Comparison of ENCODE assay signal across 1 cellular context in the genomic region with DNA sequence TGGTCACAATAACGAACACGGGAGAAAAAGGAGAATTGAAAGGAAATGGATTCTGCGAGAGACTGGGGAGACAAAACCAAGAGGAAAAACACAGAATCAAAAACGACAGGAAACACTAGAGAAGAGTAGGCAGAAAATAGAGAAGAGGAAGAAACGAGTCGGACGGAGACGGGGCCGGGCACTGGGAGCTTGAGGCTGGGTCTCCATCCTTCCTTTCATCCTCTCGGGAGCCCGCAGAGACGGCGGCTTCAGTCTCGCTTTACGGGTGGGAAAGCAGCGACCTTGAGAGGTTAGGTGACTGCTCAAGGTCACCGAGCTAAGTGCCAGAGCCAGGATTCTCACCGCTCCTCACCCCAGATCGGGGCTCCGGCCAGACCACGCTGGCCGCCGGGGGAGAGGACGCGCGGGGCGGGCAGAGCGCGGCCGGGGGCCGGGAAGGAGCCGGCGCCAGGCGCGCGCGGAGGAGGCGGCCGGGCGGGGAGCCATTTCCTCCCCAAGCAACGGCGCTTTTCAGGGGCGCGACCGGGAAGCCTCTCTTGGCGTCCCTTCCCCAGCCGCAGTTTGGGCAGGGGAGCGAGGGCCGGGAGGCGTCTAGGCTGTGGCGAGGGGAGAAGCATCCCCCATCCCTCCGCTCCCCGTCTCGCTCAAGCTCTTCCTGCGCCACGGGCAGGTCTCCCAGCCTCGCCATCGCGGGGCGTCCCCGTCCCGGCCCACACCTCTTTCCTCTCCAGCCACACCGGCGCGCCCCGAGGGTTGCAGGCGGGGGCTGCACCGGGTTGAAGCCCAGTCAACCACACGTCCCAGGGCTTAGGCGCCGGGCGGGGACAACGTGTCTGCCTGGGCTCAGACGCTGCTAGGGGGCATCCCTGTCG.
TF ChIP-seq lines count a peak whose summit lies in the region.

No MANE protein-coding gene starts in this region.

TF ChIP-seq in HEK293, 187 proteins besides CTCF, POLR2A, EP300 and RAD21 (continued from another document and continues in another):
- TF ChIP-seq, protein P1, sequence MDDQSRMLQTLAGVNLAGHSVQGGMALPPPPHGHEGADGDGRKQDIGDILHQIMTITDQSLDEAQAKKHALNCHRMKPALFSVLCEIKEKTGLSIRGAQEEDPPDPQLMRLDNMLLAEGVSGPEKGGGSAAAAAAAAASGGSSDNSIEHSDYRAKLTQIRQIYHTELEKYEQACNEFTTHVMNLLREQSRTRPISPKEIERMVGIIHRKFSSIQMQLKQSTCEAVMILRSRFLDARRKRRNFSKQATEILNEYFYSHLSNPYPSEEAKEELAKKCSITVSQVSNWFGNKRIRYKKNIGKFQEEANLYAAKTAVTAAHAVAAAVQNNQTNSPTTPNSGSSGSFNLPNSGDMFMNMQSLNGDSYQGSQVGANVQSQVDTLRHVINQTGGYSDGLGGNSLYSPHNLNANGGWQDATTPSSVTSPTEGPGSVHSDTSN (CRISPR knock-in tag; IDR thresholded peaks at IDR 0.05): 0 out of 2 replicates have a peak, but pooled peaks have one; percentile 0
- TF ChIP-seq ZNF623 (tag by site-specific recombination; IDR thresholded peaks at IDR 0.05) (no peak), ZNF785 (tag by site-specific recombination; IDR thresholded peaks at IDR 0.05) (no peak), SALL2 (tag by site-specific recombination; IDR thresholded peaks at IDR 0.05; ENCODE audit: borderline replicate concordance) (no peak), WT1 (tag by site-specific recombination; IDR thresholded peaks at IDR 0.05) (no peak; the same call in 1 of the 2 replicates), REPIN1 (tag by site-specific recombination; IDR thresholded peaks at IDR 0.05; ENCODE audit: low read depth) (no peak), ZNF660 (tag by site-specific recombination; IDR thresholded peaks at IDR 0.05) (no peak), SP7 (tag by site-specific recombination; IDR thresholded peaks at IDR 0.05) (peak; percentile 22), MZF1 (tag by site-specific recombination; IDR thresholded peaks at IDR 0.05; ENCODE audit: borderline replicate concordance) (peak; percentile 83; the same call in 1 of the 2 replicates), ZBTB21 (tag by site-specific recombination; IDR thresholded peaks at IDR 0.05) (no peak), ZNF707 (tag by site-specific recombination; IDR thresholded peaks at IDR 0.05) (no peak), ZNF629 (tag by site-specific recombination; IDR thresholded peaks at IDR 0.05) (no peak; the same call in 1 of the 2 replicates), ZNF221 (tag by site-specific recombination; IDR thresholded peaks at IDR 0.05; ENCODE audit: borderline replicate concordance) (no peak), ZFHX2 (tag by site-specific recombination; conservative IDR thresholded peaks at IDR 0.05) (peak; percentile 66; the same call in 1 of the 2 replicates), ZNF530 (tag by site-specific recombination; IDR thresholded peaks at IDR 0.05; ENCODE audit: low read depth) (no peak), ZNF157 (tag by site-specific recombination; IDR thresholded peaks at IDR 0.05) (no peak), ZNF473 (tag by site-specific recombination; IDR thresholded peaks at IDR 0.05) (no peak), ZXDB (tag by site-specific recombination; IDR thresholded peaks at IDR 0.05) (peak; percentile 79), KLF9 (tag by site-specific recombination; IDR thresholded peaks at IDR 0.05; ENCODE audit: low read depth) (no peak), SCRT2 (tag by site-specific recombination; IDR thresholded peaks at IDR 0.05) (no peak), HOXA7 (CRISPR knock-in tag; IDR thresholded peaks at IDR 0.05; ENCODE audit: borderline replicate concordance) (no peak), ZNF596 (tag by site-specific recombination; IDR thresholded peaks at IDR 0.05) (no peak; the same call in 1 of the 2 replicates), ZNF121 (tag by site-specific recombination; IDR thresholded peaks at IDR 0.05) (no peak)
- TF ChIP-seq, protein P2, sequence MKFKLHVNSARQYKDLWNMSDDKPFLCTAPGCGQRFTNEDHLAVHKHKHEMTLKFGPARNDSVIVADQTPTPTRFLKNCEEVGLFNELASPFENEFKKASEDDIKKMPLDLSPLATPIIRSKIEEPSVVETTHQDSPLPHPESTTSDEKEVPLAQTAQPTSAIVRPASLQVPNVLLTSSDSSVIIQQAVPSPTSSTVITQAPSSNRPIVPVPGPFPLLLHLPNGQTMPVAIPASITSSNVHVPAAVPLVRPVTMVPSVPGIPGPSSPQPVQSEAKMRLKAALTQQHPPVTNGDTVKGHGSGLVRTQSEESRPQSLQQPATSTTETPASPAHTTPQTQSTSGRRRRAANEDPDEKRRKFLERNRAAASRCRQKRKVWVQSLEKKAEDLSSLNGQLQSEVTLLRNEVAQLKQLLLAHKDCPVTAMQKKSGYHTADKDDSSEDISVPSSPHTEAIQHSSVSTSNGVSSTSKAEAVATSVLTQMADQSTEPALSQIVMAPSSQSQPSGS (tag by site-specific recombination; IDR thresholded peaks at IDR 0.05; ENCODE audit: low read depth): no peak
- TF ChIP-seq, protein P3, sequence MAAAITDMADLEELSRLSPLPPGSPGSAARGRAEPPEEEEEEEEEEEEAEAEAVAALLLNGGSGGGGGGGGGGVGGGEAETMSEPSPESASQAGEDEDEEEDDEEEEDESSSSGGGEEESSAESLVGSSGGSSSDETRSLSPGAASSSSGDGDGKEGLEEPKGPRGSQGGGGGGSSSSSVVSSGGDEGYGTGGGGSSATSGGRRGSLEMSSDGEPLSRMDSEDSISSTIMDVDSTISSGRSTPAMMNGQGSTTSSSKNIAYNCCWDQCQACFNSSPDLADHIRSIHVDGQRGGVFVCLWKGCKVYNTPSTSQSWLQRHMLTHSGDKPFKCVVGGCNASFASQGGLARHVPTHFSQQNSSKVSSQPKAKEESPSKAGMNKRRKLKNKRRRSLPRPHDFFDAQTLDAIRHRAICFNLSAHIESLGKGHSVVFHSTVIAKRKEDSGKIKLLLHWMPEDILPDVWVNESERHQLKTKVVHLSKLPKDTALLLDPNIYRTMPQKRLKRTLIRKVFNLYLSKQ (tag by site-specific recombination; IDR thresholded peaks at IDR 0.05; ENCODE audit: borderline replicate concordance): no peak
- TF ChIP-seq, protein P4, sequence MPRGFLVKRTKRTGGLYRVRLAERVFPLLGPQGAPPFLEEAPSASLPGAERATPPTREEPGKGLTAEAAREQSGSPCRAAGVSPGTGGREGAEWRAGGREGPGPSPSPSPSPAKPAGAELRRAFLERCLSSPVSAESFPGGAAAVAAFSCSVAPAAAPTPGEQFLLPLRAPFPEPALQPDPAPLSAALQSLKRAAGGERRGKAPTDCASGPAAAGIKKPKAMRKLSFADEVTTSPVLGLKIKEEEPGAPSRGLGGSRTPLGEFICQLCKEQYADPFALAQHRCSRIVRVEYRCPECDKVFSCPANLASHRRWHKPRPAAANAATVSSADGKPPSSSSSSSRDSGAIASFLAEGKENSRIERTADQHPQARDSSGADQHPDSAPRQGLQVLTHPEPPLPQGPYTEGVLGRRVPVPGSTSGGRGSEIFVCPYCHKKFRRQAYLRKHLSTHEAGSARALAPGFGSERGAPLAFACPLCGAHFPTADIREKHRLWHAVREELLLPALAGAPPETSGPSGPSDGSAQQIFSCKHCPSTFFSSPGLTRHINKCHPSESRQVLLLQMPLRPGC (tag by site-specific recombination; IDR thresholded peaks at IDR 0.05): no peak
- TF ChIP-seq, protein P5, sequence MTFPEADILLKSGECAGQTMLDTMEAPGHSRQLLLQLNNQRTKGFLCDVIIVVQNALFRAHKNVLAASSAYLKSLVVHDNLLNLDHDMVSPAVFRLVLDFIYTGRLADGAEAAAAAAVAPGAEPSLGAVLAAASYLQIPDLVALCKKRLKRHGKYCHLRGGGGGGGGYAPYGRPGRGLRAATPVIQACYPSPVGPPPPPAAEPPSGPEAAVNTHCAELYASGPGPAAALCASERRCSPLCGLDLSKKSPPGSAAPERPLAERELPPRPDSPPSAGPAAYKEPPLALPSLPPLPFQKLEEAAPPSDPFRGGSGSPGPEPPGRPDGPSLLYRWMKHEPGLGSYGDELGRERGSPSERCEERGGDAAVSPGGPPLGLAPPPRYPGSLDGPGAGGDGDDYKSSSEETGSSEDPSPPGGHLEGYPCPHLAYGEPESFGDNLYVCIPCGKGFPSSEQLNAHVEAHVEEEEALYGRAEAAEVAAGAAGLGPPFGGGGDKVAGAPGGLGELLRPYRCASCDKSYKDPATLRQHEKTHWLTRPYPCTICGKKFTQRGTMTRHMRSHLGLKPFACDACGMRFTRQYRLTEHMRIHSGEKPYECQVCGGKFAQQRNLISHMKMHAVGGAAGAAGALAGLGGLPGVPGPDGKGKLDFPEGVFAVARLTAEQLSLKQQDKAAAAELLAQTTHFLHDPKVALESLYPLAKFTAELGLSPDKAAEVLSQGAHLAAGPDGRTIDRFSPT (tag by site-specific recombination; IDR thresholded peaks at IDR 0.05): no peak
- TF ChIP-seq, protein P6, sequence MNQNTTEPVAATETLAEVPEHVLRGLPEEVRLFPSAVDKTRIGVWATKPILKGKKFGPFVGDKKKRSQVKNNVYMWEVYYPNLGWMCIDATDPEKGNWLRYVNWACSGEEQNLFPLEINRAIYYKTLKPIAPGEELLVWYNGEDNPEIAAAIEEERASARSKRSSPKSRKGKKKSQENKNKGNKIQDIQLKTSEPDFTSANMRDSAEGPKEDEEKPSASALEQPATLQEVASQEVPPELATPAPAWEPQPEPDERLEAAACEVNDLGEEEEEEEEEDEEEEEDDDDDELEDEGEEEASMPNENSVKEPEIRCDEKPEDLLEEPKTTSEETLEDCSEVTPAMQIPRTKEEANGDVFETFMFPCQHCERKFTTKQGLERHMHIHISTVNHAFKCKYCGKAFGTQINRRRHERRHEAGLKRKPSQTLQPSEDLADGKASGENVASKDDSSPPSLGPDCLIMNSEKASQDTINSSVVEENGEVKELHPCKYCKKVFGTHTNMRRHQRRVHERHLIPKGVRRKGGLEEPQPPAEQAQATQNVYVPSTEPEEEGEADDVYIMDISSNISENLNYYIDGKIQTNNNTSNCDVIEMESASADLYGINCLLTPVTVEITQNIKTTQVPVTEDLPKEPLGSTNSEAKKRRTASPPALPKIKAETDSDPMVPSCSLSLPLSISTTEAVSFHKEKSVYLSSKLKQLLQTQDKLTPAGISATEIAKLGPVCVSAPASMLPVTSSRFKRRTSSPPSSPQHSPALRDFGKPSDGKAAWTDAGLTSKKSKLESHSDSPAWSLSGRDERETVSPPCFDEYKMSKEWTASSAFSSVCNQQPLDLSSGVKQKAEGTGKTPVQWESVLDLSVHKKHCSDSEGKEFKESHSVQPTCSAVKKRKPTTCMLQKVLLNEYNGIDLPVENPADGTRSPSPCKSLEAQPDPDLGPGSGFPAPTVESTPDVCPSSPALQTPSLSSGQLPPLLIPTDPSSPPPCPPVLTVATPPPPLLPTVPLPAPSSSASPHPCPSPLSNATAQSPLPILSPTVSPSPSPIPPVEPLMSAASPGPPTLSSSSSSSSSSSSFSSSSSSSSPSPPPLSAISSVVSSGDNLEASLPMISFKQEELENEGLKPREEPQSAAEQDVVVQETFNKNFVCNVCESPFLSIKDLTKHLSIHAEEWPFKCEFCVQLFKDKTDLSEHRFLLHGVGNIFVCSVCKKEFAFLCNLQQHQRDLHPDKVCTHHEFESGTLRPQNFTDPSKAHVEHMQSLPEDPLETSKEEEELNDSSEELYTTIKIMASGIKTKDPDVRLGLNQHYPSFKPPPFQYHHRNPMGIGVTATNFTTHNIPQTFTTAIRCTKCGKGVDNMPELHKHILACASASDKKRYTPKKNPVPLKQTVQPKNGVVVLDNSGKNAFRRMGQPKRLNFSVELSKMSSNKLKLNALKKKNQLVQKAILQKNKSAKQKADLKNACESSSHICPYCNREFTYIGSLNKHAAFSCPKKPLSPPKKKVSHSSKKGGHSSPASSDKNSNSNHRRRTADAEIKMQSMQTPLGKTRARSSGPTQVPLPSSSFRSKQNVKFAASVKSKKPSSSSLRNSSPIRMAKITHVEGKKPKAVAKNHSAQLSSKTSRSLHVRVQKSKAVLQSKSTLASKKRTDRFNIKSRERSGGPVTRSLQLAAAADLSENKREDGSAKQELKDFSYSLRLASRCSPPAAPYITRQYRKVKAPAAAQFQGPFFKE (tag by site-specific recombination; IDR thresholded peaks at IDR 0.05; ENCODE audit: borderline replicate concordance): no peak
- TF ChIP-seq, protein P7, sequence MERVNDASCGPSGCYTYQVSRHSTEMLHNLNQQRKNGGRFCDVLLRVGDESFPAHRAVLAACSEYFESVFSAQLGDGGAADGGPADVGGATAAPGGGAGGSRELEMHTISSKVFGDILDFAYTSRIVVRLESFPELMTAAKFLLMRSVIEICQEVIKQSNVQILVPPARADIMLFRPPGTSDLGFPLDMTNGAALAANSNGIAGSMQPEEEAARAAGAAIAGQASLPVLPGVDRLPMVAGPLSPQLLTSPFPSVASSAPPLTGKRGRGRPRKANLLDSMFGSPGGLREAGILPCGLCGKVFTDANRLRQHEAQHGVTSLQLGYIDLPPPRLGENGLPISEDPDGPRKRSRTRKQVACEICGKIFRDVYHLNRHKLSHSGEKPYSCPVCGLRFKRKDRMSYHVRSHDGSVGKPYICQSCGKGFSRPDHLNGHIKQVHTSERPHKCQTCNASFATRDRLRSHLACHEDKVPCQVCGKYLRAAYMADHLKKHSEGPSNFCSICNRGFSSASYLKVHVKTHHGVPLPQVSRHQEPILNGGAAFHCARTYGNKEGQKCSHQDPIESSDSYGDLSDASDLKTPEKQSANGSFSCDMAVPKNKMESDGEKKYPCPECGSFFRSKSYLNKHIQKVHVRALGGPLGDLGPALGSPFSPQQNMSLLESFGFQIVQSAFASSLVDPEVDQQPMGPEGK (tag by site-specific recombination; IDR thresholded peaks at IDR 0.05): peak; percentile 83
- TF ChIP-seq, protein P8, sequence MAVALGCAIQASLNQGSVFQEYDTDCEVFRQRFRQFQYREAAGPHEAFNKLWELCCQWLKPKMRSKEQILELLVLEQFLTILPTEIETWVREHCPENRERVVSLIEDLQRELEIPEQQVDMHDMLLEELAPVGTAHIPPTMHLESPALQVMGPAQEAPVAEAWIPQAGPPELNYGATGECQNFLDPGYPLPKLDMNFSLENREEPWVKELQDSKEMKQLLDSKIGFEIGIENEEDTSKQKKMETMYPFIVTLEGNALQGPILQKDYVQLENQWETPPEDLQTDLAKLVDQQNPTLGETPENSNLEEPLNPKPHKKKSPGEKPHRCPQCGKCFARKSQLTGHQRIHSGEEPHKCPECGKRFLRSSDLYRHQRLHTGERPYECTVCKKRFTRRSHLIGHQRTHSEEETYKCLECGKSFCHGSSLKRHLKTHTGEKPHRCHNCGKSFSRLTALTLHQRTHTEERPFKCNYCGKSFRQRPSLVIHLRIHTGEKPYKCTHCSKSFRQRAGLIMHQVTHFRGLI (tag by site-specific recombination; IDR thresholded peaks at IDR 0.05): peak; percentile 90
